In the genomic region with DNA sequence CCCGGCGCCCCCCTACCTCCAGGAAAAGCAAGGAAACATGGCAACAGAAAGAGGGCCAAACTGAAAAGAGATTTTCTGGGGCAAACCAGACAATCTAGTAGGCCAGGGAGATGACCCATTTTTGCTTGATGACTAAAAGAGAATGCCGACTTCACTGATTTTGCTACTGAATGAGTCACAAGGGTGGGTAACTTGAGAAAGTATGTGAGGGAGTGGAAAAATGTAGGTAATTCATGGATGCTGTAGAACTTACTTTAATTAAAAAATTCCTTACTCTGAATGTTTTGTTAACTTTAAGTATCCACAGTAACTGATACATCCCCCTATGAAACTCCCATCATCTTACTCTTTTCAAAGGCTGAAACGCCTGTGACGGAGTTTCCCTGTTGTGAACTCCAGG, we compare ENCODE assay signal across 14 cellular contexts. TPM values are rescaled to one million over a fixed set of nuclear protein-coding genes. Genes with fewer than 3 reads are reported as not detected.
DNase-seq lines count a peak whose midpoint lies in the region; ATAC-seq and TF ChIP-seq lines count a peak whose summit lies in the region.
"Had no signal": no experiment of that assay in that cellular context is flagged by ENCODE, and none has a peak within 500 bp of the region (broad histone marks: within the 10 kb centered on the region; RNA-seq: fewer than 3 reads in every experiment).

No MANE protein-coding gene starts in this region.

- POLR2A ChIA-PET in activated CD4-positive, alpha-beta memory T cell treated with anti-CD3 and anti-CD28 coated beads, Interleukin-2, amount 10 ng/mL, durations not matched to agents 7 days and 5 days (lab: Charles Lee): no interaction called here

- peak overlapping the region; percentile 65 for H3K27ac ChIP-seq in ACC112 (ENCODE audit: low read depth, low read length)

- no peak overlapping the region for H3K4me3 ChIP-seq in ACC112 (ENCODE audit: low read depth, low read length)
- H3K4me3 ChIP-seq in HFF-Myc (replicated peaks; ENCODE audit: low read depth, low read length): no peak overlapping the region
- no peak overlapping the region for H3K4me3 ChIP-seq in astrocyte of the cerebellum (ENCODE audit: low read depth, low read length)

- CTCF ChIA-PET in activated CD4-positive, alpha-beta memory T cell treated with anti-CD3 and anti-CD28 coated beads, Interleukin-2, amount 10 ng/mL, durations not matched to agents 7 days and 5 days (lab: Charles Lee): no interaction called here

- no peaks in the 10 kb centered on the region for H3K36me3 ChIP-seq in ACC112 (ENCODE audit: insufficient read depth, low read length)

- ATAC-seq in HG03378 (IDR thresholded peaks at IDR 0.05; ENCODE audit: unreplicated experiment): no peak

- H3K4me1 ChIP-seq in ACC112 (ENCODE audit: control insufficient read depth, insufficient read depth, low read length, unreplicated experiment): peaks cover 32% of the 10 kb centered on the region

- H3K4me1 Mint-ChIP-seq in activated CD4-positive, alpha-beta memory T cell treated with anti-CD3 and anti-CD28 coated beads, Interleukin-2, amount 10 ng/mL, durations not matched to agents 7 days and 5 days: no peaks in the 10 kb centered on the region
- H3K4me1 Mint-ChIP-seq: activated naive CD4-positive, alpha-beta T cell treated with anti-CD3 and anti-CD28 coated beads, Interleukin-2, amount 50 U/mL, for 24 hours had no signal

- TF ChIP-seq CTCF in HFF-Myc (IDR thresholded peaks at IDR 0.05; ENCODE audit: low read depth, low read length, missing control alignments): no peak
- no peak for TF ChIP-seq CTCF in astrocyte of the cerebellum (IDR thresholded peaks at IDR 0.05; ENCODE audit: low read depth, low read length, missing control alignments)
- no peak for TF ChIP-seq CTCF in GM13977 (IDR thresholded peaks at IDR 0.05; ENCODE audit: extremely low read depth, insufficient read depth, missing control alignments)

- H3K36me3 Mint-ChIP-seq in activated CD4-positive, alpha-beta memory T cell treated with anti-CD3 and anti-CD28 coated beads, Interleukin-2, amount 10 ng/mL, durations not matched to agents 7 days and 5 days (ENCODE audit: low read depth): no peaks in the 10 kb centered on the region
- H3K36me3 Mint-ChIP-seq: activated naive CD4-positive, alpha-beta T cell treated with anti-CD3 and anti-CD28 coated beads, Interleukin-2, amount 50 U/mL, for 24 hours had no signal

- no peak overlapping the region for H3K27ac Mint-ChIP-seq in activated CD4-positive, alpha-beta memory T cell treated with anti-CD3 and anti-CD28 coated beads, Interleukin-2, amount 10 ng/mL, durations not matched to agents 7 days and 5 days
- H3K27ac Mint-ChIP-seq: activated naive CD4-positive, alpha-beta T cell treated with anti-CD3 and anti-CD28 coated beads, Interleukin-2, amount 50 U/mL, for 24 hours; CD4-positive, alpha-beta T cell had no signal

- no peaks in the 10 kb centered on the region for H3K9me3 Mint-ChIP-seq in activated CD4-positive, alpha-beta memory T cell treated with anti-CD3 and anti-CD28 coated beads, Interleukin-2, amount 10 ng/mL, durations not matched to agents 7 days and 5 days
- H3K9me3 Mint-ChIP-seq: activated naive CD4-positive, alpha-beta T cell treated with anti-CD3 and anti-CD28 coated beads, Interleukin-2, amount 50 U/mL, for 24 hours; CD4-positive, alpha-beta T cell had no signal

- DNase-seq in HFF-Myc (ENCODE audit: extremely low read depth, low read depth): peak; percentile 67
- DNase-seq in astrocyte of the cerebellum (ENCODE audit: low read depth): peak; percentile 66
- DNase-seq in kidney glomerular epithelial cell (lab: John Stamatoyannopoulos, UW): peak; percentile 92
- no peak for DNase-seq in GM13977 (ENCODE audit: low spot score)
- no peak for DNase-seq in activated CD4-positive, alpha-beta memory T cell treated with anti-CD3 and anti-CD28 coated beads, Interleukin-2, amount 10 ng/mL, durations not matched to agents 7 days and 5 days
- DNase-seq in NCI-H524 (lab: John Stamatoyannopoulos, UW): no peak
- DNase-seq: activated CD4-positive, CD25-positive, alpha-beta regulatory T cell; CD4-positive, alpha-beta T cell; midbrain; NCI-H1105; OCI-M1 had no signal

- H3K27me3 ChIP-seq in ACC112 (ENCODE audit: insufficient read depth, low read length): no peaks in the 10 kb centered on the region

- H3K27me3 Mint-ChIP-seq in activated CD4-positive, alpha-beta memory T cell treated with anti-CD3 and anti-CD28 coated beads, Interleukin-2, amount 10 ng/mL, durations not matched to agents 7 days and 5 days: no peaks in the 10 kb centered on the region
- H3K27me3 Mint-ChIP-seq: CD4-positive, alpha-beta T cell had no signal

- no peak overlapping the region for H3K4me3 Mint-ChIP-seq in activated CD4-positive, alpha-beta memory T cell treated with anti-CD3 and anti-CD28 coated beads, Interleukin-2, amount 10 ng/mL, durations not matched to agents 7 days and 5 days
- H3K4me3 Mint-ChIP-seq: activated naive CD4-positive, alpha-beta T cell treated with anti-CD3 and anti-CD28 coated beads, Interleukin-2, amount 50 U/mL, for 24 hours; CD4-positive, alpha-beta T cell had no signal

- H3K79me2 ChIP-seq in ACC112 (ENCODE audit: control insufficient read depth, insufficient read depth, low read length, unreplicated experiment): peaks cover 29% of the 10 kb centered on the region

- peak overlapping the region; percentile 10 for H2AFZ ChIP-seq in ACC112 (ENCODE audit: low read length, unreplicated experiment)

- in situ Hi-C loops in astrocyte of the cerebellum (cut with HindIII; ENCODE audit: low sequenced_read_pairs): no loop called here
- in situ Hi-C loops in GM13977 (cut with MboI; ENCODE audit: low pct_unique_long_range_greater_than_20kb, low sequenced_read_pairs, unreplicated experiment): no loop called here

RNA-seq across cellular contexts. Expression of a gene that starts 24.2 kb away (rescaled TPM):
- total RNA-seq in activated CD4-positive, alpha-beta memory T cell treated with anti-CD3 and anti-CD28 coated beads, Interleukin-2, amount 10 ng/mL, durations not matched to agents 7 days and 5 days: 1 to 10 TPM; 1.7 to 1.9 TPM

Comparison
In these comparisons a context has a peak if more than half of its experiments do, and no peak if none do; other contexts are left out.
1. DNase-seq: peak in HFF-Myc (single experiment), astrocyte of the cerebellum (single experiment) and kidney glomerular epithelial cell (single experiment); none in GM13977 (single experiment), activated CD4-positive, alpha-beta memory T cell treated with anti-CD3 and anti-CD28 coated beads, Interleukin-2, amount 10 ng/mL, durations not matched to agents 7 days and 5 days (single experiment) and NCI-H524 (0 of 2).